In the genomic region with DNA sequence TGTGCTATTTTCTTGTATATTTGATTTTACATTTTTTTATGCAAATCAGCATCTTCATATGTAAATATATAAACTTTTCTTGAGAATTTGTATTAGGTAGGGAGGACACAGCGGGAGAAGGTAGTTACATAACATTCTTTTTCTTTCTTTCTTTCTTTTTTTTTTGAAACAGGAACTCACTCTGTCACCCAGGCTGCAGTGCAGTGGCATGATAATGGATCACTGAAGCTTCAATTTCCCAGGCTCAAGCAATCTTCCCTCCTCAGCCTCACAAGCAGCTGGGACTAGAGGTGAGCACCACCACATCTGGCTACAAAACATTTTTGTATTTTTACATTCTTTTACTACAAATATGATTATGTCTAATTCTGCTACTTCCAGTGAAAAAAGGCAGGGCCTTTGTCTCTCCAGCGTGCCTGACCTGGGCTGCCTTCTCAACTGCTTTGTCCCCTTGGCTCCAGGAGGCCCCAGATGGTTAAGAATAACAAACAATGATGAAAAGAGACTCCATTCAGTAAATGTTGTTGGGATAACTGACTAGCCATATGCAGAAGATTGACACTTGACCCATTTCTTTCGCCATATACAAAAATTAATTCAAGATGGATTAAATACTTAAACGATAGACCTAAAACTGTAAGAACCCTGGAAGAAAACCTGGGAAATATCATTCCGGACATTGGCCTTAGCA, we compare ENCODE assay signal across 25 cellular contexts. TPM values are rescaled to one million over a fixed set of nuclear protein-coding genes. Genes with fewer than 3 reads are reported as not detected.
DNase-seq lines count a peak whose midpoint lies in the region; ATAC-seq and TF ChIP-seq lines count a peak whose summit lies in the region.
"Had no signal": no experiment of that assay in that cellular context is flagged by ENCODE, and none has a peak within 500 bp of the region (broad histone marks: within the 10 kb centered on the region; RNA-seq: fewer than 3 reads in every experiment).

No MANE protein-coding gene starts in this region.

- CTCF ChIA-PET in IMR-90 (lab: Yijun Ruan, JAX): no interaction called here

- no peak overlapping the region for H2BK12ac ChIP-seq in mesenchymal stem cell (ENCODE audit: low read length in 2 of 2)

- intact Hi-C loops in IMR-90 (cut with micrococcal nuclease) (no loop called here), colonic mucosa (cut with DNase I) (no loop called here)

- H3K27me3 ChIP-seq in IMR-90 (ENCODE audit: control insufficient read depth, insufficient read depth, low read length) (no peaks in the 10 kb centered on the region), mesenchymal stem cell (ENCODE audit: control insufficient read depth in 1 of 2, insufficient read depth in 1 of 2, low read length in 2 of 2) (no peaks in the 10 kb centered on the region), colonic mucosa (no peaks in the 10 kb centered on the region)
- H3K27me3 ChIP-seq: BLaER1 treated with 17β-estradiol and CSF1 and Interleukin-3, amounts not matched to agents 10 nM and 100 nM; hepatocyte; sigmoid colon had no signal

- peak overlapping the region; percentile 37; the same call in 1 of the 2 replicates for H2BK120ac ChIP-seq in IMR-90 (ENCODE audit: low read depth, low read length)
- no peak overlapping the region for H2BK120ac ChIP-seq in mesenchymal stem cell (ENCODE audit: low read depth, low read length)

- H2AK5ac ChIP-seq in IMR-90 (ENCODE audit: low read depth, low read length): no peak overlapping the region
- no peak overlapping the region for H2AK5ac ChIP-seq in mesenchymal stem cell (ENCODE audit: low read length, severe bottlenecking)

- H3K9me1 ChIP-seq in IMR-90 (ENCODE audit: insufficient read depth, low read length): peaks cover 12% of the 10 kb centered on the region; the same call in 1 of the 2 replicates

- DNase-seq in DMS 273 treated with DMSO at 0.1 percent for 48 hours (lab: John Stamatoyannopoulos, UW) (peak; percentile 20), IMR-90 (no peak), epithelial cell of prostate (ENCODE audit: low read depth, low spot score) (no peak), mesenchymal stem cell (peak; percentile 22), colonic mucosa (no peak)
- no peak for DNase-seq in activated effector memory CD4-positive, alpha-beta T cell treated with Interleukin-2 at 50 U/mL for 16 hours
- DNase-seq: ACHN; activated CD4-positive, CD25-positive, alpha-beta regulatory T cell treated with anti-CD3 and anti-CD28 coated beads, Interleukin-2, amount 50 U/mL, for 72 hours; activated CD8-positive, alpha-beta T cell treated with anti-CD3 and anti-CD28 coated beads for 36 hours; activated effector memory CD4-positive, alpha-beta T cell treated with anti-CD3 and anti-CD28 coated beads, Interleukin-2, amount 50 U/mL, for 16 hours; activated naive CD8-positive, alpha-beta T cell treated with anti-CD3 and anti-CD28 coated beads, Interleukin-2, amount 10 ng/mL, durations not matched to agents 7 days and 5 days; COR-L47; foreskin melanocyte; GOT3; kidney; NCI-H2081; SIG-M5; sigmoid colon; stimulated activated CD4-positive, alpha-beta T cell treated with anti-CD3 and anti-CD28 coated beads, Interleukin-15, amount 100 ng/mL, for 24 hours; stimulated activated naive CD8-positive, alpha-beta T cell treated with anti-CD3 and anti-CD28 coated beads, Interleukin-15, Interleukin-2, amounts not matched to agents 100 U/mL and 50 U/mL, for 24 hours; T-cell had no signal

- H3K18ac ChIP-seq in IMR-90 (ENCODE audit: low read depth, low read length) (peak overlapping the region; percentile 38; the same call in 1 of the 2 replicates), mesenchymal stem cell (ENCODE audit: low read depth in 1 of 2, low read length in 2 of 2) (no peak overlapping the region)

- H3K4me1 ChIP-seq in IMR-90 (ENCODE audit: control insufficient read depth, insufficient read depth, low read length) (peaks cover 9% of the 10 kb centered on the region), mesenchymal stem cell (ENCODE audit: control insufficient read depth, insufficient read depth, low read depth, low read length) (no peaks in the 10 kb centered on the region), colonic mucosa (no peaks in the 10 kb centered on the region)
- H3K4me1 ChIP-seq: sigmoid colon had no signal

- H3K36me3 ChIP-seq in IMR-90 (ENCODE audit: control insufficient read depth, insufficient read depth, low read length) (no peaks in the 10 kb centered on the region), mesenchymal stem cell (ENCODE audit: control insufficient read depth in 1 of 2, insufficient read depth in 2 of 2, low read depth in 1 of 2, low read length in 2 of 2) (no peaks in the 10 kb centered on the region), colonic mucosa (no peaks in the 10 kb centered on the region)
- H3K36me3 ChIP-seq: BLaER1 treated with 17β-estradiol and CSF1 and Interleukin-3, amounts not matched to agents 10 nM and 100 nM; sigmoid colon had no signal

- POLR2A ChIA-PET in IMR-90 (lab: Charles Lee; ENCODE audit: unreplicated experiment): no interaction called here

- H3K4me3 ChIP-seq in IMR-90 (ENCODE audit: insufficient read depth, low read depth, low read length) (no peak overlapping the region), mesenchymal stem cell (ENCODE audit: insufficient read depth in 1 of 2, low read depth in 1 of 2, low read length in 2 of 2) (no peak overlapping the region), colonic mucosa (no peak overlapping the region)
- H3K4me3 ChIP-seq: BLaER1 treated with 17β-estradiol and CSF1 and Interleukin-3, amounts not matched to agents 10 nM and 100 nM; hepatocyte; sigmoid colon had no signal

- peak overlapping the region; percentile 41 for H2AFZ ChIP-seq in IMR-90 (replicated peaks; ENCODE audit: low read length, poor library complexity)
- no peak overlapping the region for H2AFZ ChIP-seq in mesenchymal stem cell (ENCODE audit: low read depth, low read length)
- H2AFZ ChIP-seq: hepatocyte had no signal

- H3K4me2 ChIP-seq in IMR-90 (ENCODE audit: low read depth, low read length) (no peak overlapping the region), mesenchymal stem cell (ENCODE audit: low read length, poor library complexity, severe bottlenecking) (no peak overlapping the region)

- H3K79me1 ChIP-seq in IMR-90 (ENCODE audit: low read depth in 1 of 2, low read length in 2 of 2): no peaks in the 10 kb centered on the region
- H3K79me1 ChIP-seq in mesenchymal stem cell (replicated peaks; ENCODE audit: low read length, poor library complexity, severe bottlenecking): no peaks in the 10 kb centered on the region

- H3K23ac ChIP-seq in IMR-90 (ENCODE audit: low read depth, low read length) (no peak overlapping the region), mesenchymal stem cell (ENCODE audit: low read length in 2 of 2) (no peak overlapping the region)

- H4K20me1 ChIP-seq in IMR-90 (ENCODE audit: insufficient read depth, low read length): no peaks in the 10 kb centered on the region
- H4K20me1 ChIP-seq: BLaER1 treated with 17β-estradiol and CSF1 and Interleukin-3, amounts not matched to agents 10 nM and 100 nM had no signal

- H2BK20ac ChIP-seq in IMR-90 (ENCODE audit: low read depth, low read length): peak overlapping the region; percentile 1; the same call in 1 of the 2 replicates

- in situ Hi-C loops in IMR-90 (cut with MboI; ENCODE audit: low sequenced_read_pairs): no loop called here

- no CpG with 5 or more reads among the region's 5 CpGs for WGBS in IMR-90 (ENCODE audit: extremely low coverage in 2 of 2, insufficient read length in 1 of 2), 2 experiments
- 61% methylated on average over 4 of the region's 5 CpGs for WGBS in mesenchymal stem cell

- H3K4ac ChIP-seq in IMR-90 (ENCODE audit: low read depth, low read length): peak overlapping the region; percentile 2; the same call in 1 of the 2 replicates
- no peak overlapping the region for H3K4ac ChIP-seq in mesenchymal stem cell (ENCODE audit: low read depth in 1 of 2, low read length in 2 of 2)

- no peak overlapping the region for H4K5ac ChIP-seq in IMR-90 (ENCODE audit: low read depth, low read length)

- H2BK5ac ChIP-seq in IMR-90 (ENCODE audit: low read depth, low read length, poor library complexity, severe bottlenecking) (no peak overlapping the region), mesenchymal stem cell (ENCODE audit: low read depth, low read length, poor library complexity, severe bottlenecking) (no peak overlapping the region)

- no peak overlapping the region for H4K8ac ChIP-seq in IMR-90 (ENCODE audit: low read depth in 2 of 2, low read length in 2 of 2)
- no peak overlapping the region for H4K8ac ChIP-seq in mesenchymal stem cell (ENCODE audit: low read length)

- no peak overlapping the region for H2BK15ac ChIP-seq in IMR-90 (ENCODE audit: low read depth, low read length)
- no peak overlapping the region for H2BK15ac ChIP-seq in mesenchymal stem cell (ENCODE audit: low read depth, poor library complexity, severe bottlenecking)

- H3K14ac ChIP-seq in IMR-90 (replicated peaks; ENCODE audit: low read depth, low read length) (peak overlapping the region; percentile 12), mesenchymal stem cell (ENCODE audit: low read length in 2 of 2) (no peak overlapping the region)

- no peak overlapping the region for H3K56ac ChIP-seq in IMR-90 (ENCODE audit: extremely low read depth, insufficient read depth, low read length)

- TF ChIP-seq CTCF in IMR-90 (conservative IDR thresholded peaks at IDR 0.05; ENCODE audit: low read depth, low read length) (no peak), colonic mucosa (IDR thresholded peaks at IDR 0.05) (no peak)

- no peak for ATAC-seq in IMR-90 (ENCODE audit: low read depth)
- ATAC-seq in HG03108 (IDR thresholded peaks at IDR 0.05; ENCODE audit: unreplicated experiment): no peak
- no peak for ATAC-seq in GM19397 (IDR thresholded peaks at IDR 0.05; ENCODE audit: unreplicated experiment)
- ATAC-seq: activated CD8-positive, alpha-beta T cell treated with anti-CD3 and anti-CD28 coated beads for 36 hours; stimulated activated naive CD8-positive, alpha-beta T cell treated with anti-CD3 and anti-CD28 coated beads, Interleukin-15, Interleukin-2, amounts not matched to agents 100 U/mL and 50 U/mL, for 24 hours; T-cell had no signal

- H4K91ac ChIP-seq in IMR-90 (ENCODE audit: insufficient read depth, low read depth, low read length): no peak overlapping the region
- no peak overlapping the region for H4K91ac ChIP-seq in mesenchymal stem cell (ENCODE audit: low read length)

- dilution Hi-C loops in IMR-90 (cut with HindIII; ENCODE audit: low sequenced_read_pairs, unreplicated experiment): no loop called here

- no peak for TF ChIP-seq RAD21 in IMR-90 (IDR thresholded peaks at IDR 0.05; ENCODE audit: low read length)

- BruUV-seq in IMR-90 (replicated peaks; lab: Mats Ljungman, UMichigan): no TSS peak

- H3K9me3 ChIP-seq in IMR-90 (ENCODE audit: control insufficient read depth, insufficient read depth, low read length): no peaks in the 10 kb centered on the region
- H3K9me3 ChIP-seq in mesenchymal stem cell (ENCODE audit: control insufficient read depth, low read length): no peaks in the 10 kb centered on the region
- H3K9me3 ChIP-seq in colonic mucosa: no peaks in the 10 kb centered on the region
- H3K9me3 ChIP-seq: BLaER1 treated with 17β-estradiol and CSF1 and Interleukin-3, amounts not matched to agents 10 nM and 100 nM; sigmoid colon had no signal

- H3K9ac ChIP-seq in IMR-90 (ENCODE audit: low read depth, low read length) (no peak overlapping the region), mesenchymal stem cell (ENCODE audit: low read length) (no peak overlapping the region), colonic mucosa (ENCODE audit: low read depth in 2 of 2, low read length in 2 of 2) (no peak overlapping the region)
- H3K9ac ChIP-seq: BLaER1 treated with 17β-estradiol and CSF1 and Interleukin-3, amounts not matched to agents 10 nM and 100 nM had no signal

- no peak overlapping the region for H2AK9ac ChIP-seq in IMR-90 (replicated peaks; ENCODE audit: low read depth, low read length, poor library complexity)

- H3K27ac ChIP-seq in IMR-90 (ENCODE audit: insufficient read depth, low read length): no peak overlapping the region
- H3K27ac ChIP-seq in epithelial cell of prostate: peak overlapping the region; percentile 67
- no peak overlapping the region for H3K27ac ChIP-seq in mesenchymal stem cell (ENCODE audit: low read length, poor library complexity, severe bottlenecking)
- H3K27ac ChIP-seq in colonic mucosa: no peak overlapping the region
- H3K27ac ChIP-seq: BLaER1 treated with 17β-estradiol and CSF1 and Interleukin-3, amounts not matched to agents 10 nM and 100 nM; hepatocyte; sigmoid colon had no signal

- no peak for TF ChIP-seq POLR2A in IMR-90 (IDR thresholded peaks at IDR 0.05; ENCODE audit: low read depth, low read length)

RNA-seq across cellular contexts. Expression of a gene that starts 46.5 kb away (rescaled TPM):
- total RNA-seq in IMR-90 (2012; rRNA removed) (35.6 and 37.5 TPM in 2 replicates), colonic mucosa (1 to 10 TPM; 1.5 to 4.3 TPM)
- 6.8 and 7.2 TPM in 2 replicates for polyA plus RNA-seq in IMR-90 (2012; rRNA removed)
- 2.6 and 3.1 TPM in 2 replicates for polyA plus RNA-seq in IMR-90 (2012; cell fraction: cytosol; rRNA removed)
- 3.5 and 10.2 TPM in 2 replicates for polyA plus RNA-seq in IMR-90 (2012; cell fraction: nucleus; rRNA removed; ENCODE audit: low replicate concordance)
- 2.9 TPM for polyA plus RNA-seq in mesenchymal stem cell (2013, experiment 1 of 2)
- 2.8 TPM for polyA plus RNA-seq in mesenchymal stem cell (2013, experiment 2 of 2)
- total RNA-seq: activated CD8-positive, alpha-beta T cell treated with anti-CD3 and anti-CD28 coated beads for 36 hours had no signal

Comparison
In these comparisons a context has a peak if more than half of its experiments do, and no peak if none do; other contexts are left out.
1. DNase-seq: peak in DMS 273 treated with DMSO at 0.1 percent for 48 hours (single experiment) and mesenchymal stem cell (single experiment); none in IMR-90 (single experiment), epithelial cell of prostate (single experiment), activated effector memory CD4-positive, alpha-beta T cell treated with Interleukin-2 at 50 U/mL for 16 hours (single experiment) and colonic mucosa (single experiment).